ENCODE assay signal across 12 cellular contexts in genomic region chr14:63295231-63295685, GRCh38. TPM values are rescaled to one million over a fixed set of nuclear protein-coding genes. Genes with fewer than 3 reads are reported as not detected.
DNase-seq lines count a peak whose midpoint lies in the region; ATAC-seq and TF ChIP-seq lines count a peak whose summit lies in the region.
"Had no signal": no experiment of that assay in that cellular context is flagged by ENCODE, and none has a peak within 500 bp of the region (broad histone marks: within the 10 kb centered on the region; RNA-seq: fewer than 3 reads in every experiment).

No MANE protein-coding gene starts in this region.

- CTCF ChIA-PET in activated CD8-positive, alpha-beta memory T cell treated with anti-CD3 and anti-CD28 coated beads, Interleukin-2, amount 10 ng/mL, durations not matched to agents 7 days and 5 days (lab: Charles Lee), result no interaction called here

- peak; percentile 40 for ATAC-seq in activated CD8-positive, alpha-beta memory T cell treated with anti-CD3 and anti-CD28 coated beads, Interleukin-2, amount 10 ng/mL, durations not matched to agents 7 days and 5 days
- peak; percentile 50 for ATAC-seq in HG03280 (IDR thresholded peaks at IDR 0.05; ENCODE audit: unreplicated experiment)
- ATAC-seq: A549, T-cell had no signal

- no peaks in the 10 kb centered on the region for H3K9me3 ChIP-seq in tibial artery
- H3K9me3 ChIP-seq: A549 had no signal

- H3K27ac ChIP-seq in tibial artery, result peak overlapping the region; percentile 70 to 78
- H3K27ac ChIP-seq: A549 had no signal

- peak overlapping the region; percentile 40 to 44 for H3K4me3 ChIP-seq in tibial artery
- H3K4me3 ChIP-seq: A549 had no signal

- peak overlapping the region; percentile 54 for H3K4me3 Mint-ChIP-seq in activated CD8-positive, alpha-beta memory T cell treated with anti-CD3 and anti-CD28 coated beads, Interleukin-2, amount 10 ng/mL, durations not matched to agents 7 days and 5 days
- H3K4me3 Mint-ChIP-seq in endothelial cell (ENCODE audit: unreplicated experiment), result no peak overlapping the region
- H3K4me3 Mint-ChIP-seq: nephron had no signal

- H3K4me1 Mint-ChIP-seq in activated CD8-positive, alpha-beta memory T cell treated with anti-CD3 and anti-CD28 coated beads, Interleukin-2, amount 10 ng/mL, durations not matched to agents 7 days and 5 days, result peaks cover 44% of the 10 kb centered on the region
- H3K4me1 Mint-ChIP-seq in endothelial cell (ENCODE audit: unreplicated experiment), result peaks cover 27% of the 10 kb centered on the region
- H3K4me1 Mint-ChIP-seq: nephron had no signal

- peak overlapping the region; percentile 81 for H3K27ac Mint-ChIP-seq in activated CD8-positive, alpha-beta memory T cell treated with anti-CD3 and anti-CD28 coated beads, Interleukin-2, amount 10 ng/mL, durations not matched to agents 7 days and 5 days
- H3K27ac Mint-ChIP-seq in endothelial cell (ENCODE audit: unreplicated experiment), result peak overlapping the region; percentile 21
- H3K27ac Mint-ChIP-seq: nephron, T-cell had no signal

- H3K36me3 ChIP-seq in tibial artery, result peaks cover 0 to 5% (median 0%) of the 10 kb centered on the region in 3 donors

- no peaks in the 10 kb centered on the region for H3K9me3 Mint-ChIP-seq in activated CD8-positive, alpha-beta memory T cell treated with anti-CD3 and anti-CD28 coated beads, Interleukin-2, amount 10 ng/mL, durations not matched to agents 7 days and 5 days (ENCODE audit: low read depth)
- no peaks in the 10 kb centered on the region for H3K9me3 Mint-ChIP-seq in endothelial cell (ENCODE audit: unreplicated experiment)
- H3K9me3 Mint-ChIP-seq: T-cell had no signal

- H3K4me1 ChIP-seq in tibial artery, result peaks cover 0 to 14% (median 8%) of the 10 kb centered on the region in 4 donors
- H3K4me1 ChIP-seq: A549 had no signal

- no peak for TF ChIP-seq CTCF in endothelial cell (IDR thresholded peaks at IDR 0.05; ENCODE audit: unreplicated experiment)
- TF ChIP-seq CTCF in tibial artery (IDR thresholded peaks at IDR 0.05), result no peak

- no peak for DNase-seq in activated CD8-positive, alpha-beta memory T cell treated with anti-CD3 and anti-CD28 coated beads, Interleukin-2, amount 10 ng/mL, durations not matched to agents 7 days and 5 days
- no peak for DNase-seq in activated CD8-positive, alpha-beta memory T cell treated with anti-CD3 and anti-CD28 coated beads, Interleukin-2, amount 50 U/mL, for 48 hours
- DNase-seq in endothelial cell (ENCODE audit: low spot score) (no peak), tibial artery (no peak), NCI-H2107 (lab: John Stamatoyannopoulos, UW) (no peak), COR-L47 (lab: John Stamatoyannopoulos, UW) (no peak)
- no peak for DNase-seq in activated naive CD4-positive, alpha-beta T cell treated with Interleukin-2 at 50 U/mL for 16 hours
- DNase-seq: NCI-H69, T-cell had no signal

- no peaks in the 10 kb centered on the region for H3K36me3 Mint-ChIP-seq in activated CD8-positive, alpha-beta memory T cell treated with anti-CD3 and anti-CD28 coated beads, Interleukin-2, amount 10 ng/mL, durations not matched to agents 7 days and 5 days
- peaks cover 41% of the 10 kb centered on the region for H3K36me3 Mint-ChIP-seq in endothelial cell (ENCODE audit: low read depth, unreplicated experiment)
- H3K36me3 Mint-ChIP-seq: T-cell had no signal

- H3K27me3 Mint-ChIP-seq in activated CD8-positive, alpha-beta memory T cell treated with anti-CD3 and anti-CD28 coated beads, Interleukin-2, amount 10 ng/mL, durations not matched to agents 7 days and 5 days, result peaks cover 14% of the 10 kb centered on the region
- peaks cover 12% of the 10 kb centered on the region for H3K27me3 Mint-ChIP-seq in endothelial cell (ENCODE audit: unreplicated experiment)

- H3K27me3 ChIP-seq in tibial artery, result no peaks in the 10 kb centered on the region

- intact Hi-C loops in tibial artery (cut with DNase I; ENCODE audit: low total_unique reads), result no loop called here

RNA-seq across cellular contexts. Expression of gene GPHB5, which starts 23.5 kb away (rescaled TPM):
- not detected for total RNA-seq in activated CD8-positive, alpha-beta memory T cell treated with anti-CD3 and anti-CD28 coated beads, Interleukin-2, amount 10 ng/mL, durations not matched to agents 7 days and 5 days
- not detected for total RNA-seq in endothelial cell (ENCODE audit: unreplicated experiment)
- total RNA-seq: T-cell had no signal
